ENCODE assay signal across 1 cellular context in genomic region chr16:66975302-66975893, GRCh38.
TF ChIP-seq lines count a peak whose summit lies in the region.

No MANE protein-coding gene starts in this region.

TF ChIP-seq in IMR-90, 13 proteins besides CTCF, POLR2A, EP300 and RAD21:
- no peak for TF ChIP-seq RCOR1 (IDR thresholded peaks at IDR 0.05; ENCODE audit: insufficient replicate concordance, low read length)
